In the genomic region with DNA sequence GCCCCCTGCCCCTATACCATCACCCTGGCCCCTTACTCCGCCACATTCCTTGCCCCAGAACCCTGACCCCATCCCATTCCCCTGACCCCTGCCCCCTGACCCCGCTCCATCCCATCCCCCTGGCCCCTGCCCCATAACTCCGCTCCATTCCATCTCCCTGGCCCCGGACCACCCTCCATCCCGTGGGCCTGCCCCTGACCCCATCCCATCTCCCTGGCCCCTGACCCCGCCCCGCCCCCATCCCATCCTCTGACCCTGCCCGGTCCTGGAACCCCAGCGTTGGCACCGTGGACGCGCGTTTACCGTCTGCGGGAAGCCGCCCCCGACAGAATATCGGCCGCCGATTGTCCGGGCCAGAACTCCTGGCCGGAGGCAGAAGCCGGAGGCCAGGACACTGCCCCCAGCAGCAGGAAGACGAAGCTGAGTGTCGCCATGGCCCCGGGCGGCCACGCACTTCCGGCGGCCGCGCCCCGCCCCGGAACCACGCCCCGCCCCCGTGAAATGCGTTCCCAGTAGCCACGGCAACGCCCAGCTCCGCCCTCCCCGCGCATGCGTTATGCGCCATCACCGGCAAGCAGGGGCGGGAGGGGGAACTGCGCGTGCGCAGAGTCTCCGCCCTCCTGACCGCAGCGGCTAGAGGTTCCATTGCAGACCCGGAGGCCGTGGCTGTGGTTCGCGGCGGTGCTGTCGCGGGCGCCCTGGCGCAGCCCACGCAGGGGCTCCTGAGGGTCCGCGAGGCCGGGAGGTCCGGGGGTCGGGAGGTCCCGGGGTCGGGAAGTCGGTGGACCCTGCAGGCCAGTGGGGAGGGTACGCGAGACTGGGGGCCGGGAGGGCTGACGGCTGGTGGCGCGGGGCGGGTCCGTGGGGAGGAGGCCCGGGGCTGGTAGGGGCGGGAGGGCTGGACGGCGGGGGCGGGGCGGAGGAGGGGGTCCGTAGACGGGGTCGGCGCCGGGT, we compare ENCODE assay signal across 8 cellular contexts. TPM values are rescaled to one million over a fixed set of nuclear protein-coding genes. Genes with fewer than 3 reads are reported as not detected.
A peak's percentile ranks its signal among the peaks of the same experiment; 100 is the strongest.
DNase-seq lines count a peak whose midpoint lies in the region; ATAC-seq and TF ChIP-seq lines count a peak whose summit lies in the region.

A gene with protein sequence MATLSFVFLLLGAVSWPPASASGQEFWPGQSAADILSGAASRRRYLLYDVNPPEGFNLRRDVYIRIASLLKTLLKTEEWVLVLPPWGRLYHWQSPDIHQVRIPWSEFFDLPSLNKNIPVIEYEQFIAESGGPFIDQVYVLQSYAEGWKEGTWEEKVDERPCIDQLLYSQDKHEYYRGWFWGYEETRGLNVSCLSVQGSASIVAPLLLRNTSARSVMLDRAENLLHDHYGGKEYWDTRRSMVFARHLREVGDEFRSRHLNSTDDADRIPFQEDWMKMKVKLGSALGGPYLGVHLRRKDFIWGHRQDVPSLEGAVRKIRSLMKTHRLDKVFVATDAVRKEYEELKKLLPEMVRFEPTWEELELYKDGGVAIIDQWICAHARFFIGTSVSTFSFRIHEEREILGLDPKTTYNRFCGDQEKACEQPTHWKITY (minus strand): TSS at position 458 of the 954 bp plus-strand sequence. CDS start 24 bp downstream, at position 434.

- H3K36me3 Mint-ChIP-seq in Caco-2 (ENCODE audit: insufficient read depth, unreplicated experiment) = peaks cover 24% of the 10 kb centered on the region
- peaks cover 18% of the 10 kb centered on the region for H3K36me3 Mint-ChIP-seq in memory B cell

- intact Hi-C loops in Caco-2 (cut with micrococcal nuclease; ENCODE audit: unreplicated experiment) = loop anchor here (1.0 kb wide), 1 partner anchor 147 kb away; no protein-coding TSS in a partner anchor

- H3K9me3 Mint-ChIP-seq in Caco-2 (ENCODE audit: unreplicated experiment) (no peaks in the 10 kb centered on the region), memory B cell (no peaks in the 10 kb centered on the region)

- no peaks in the 10 kb centered on the region for H3K27me3 ChIP-seq in Caco-2 (replicated peaks; ENCODE audit: control insufficient read depth, insufficient read depth, low read length)
- no peaks in the 10 kb centered on the region for H3K27me3 ChIP-seq in HUES6 (ENCODE audit: control insufficient read depth, insufficient read depth, low read length)
- no peaks in the 10 kb centered on the region for H3K27me3 ChIP-seq in NT2/D1 (ENCODE audit: insufficient read depth, insufficient read length)
- H3K27me3 ChIP-seq in effector memory CD4-positive, alpha-beta T cell (replicated peaks; ENCODE audit: control insufficient read depth, insufficient read depth, low read length, poor library complexity, severe bottlenecking) = no peaks in the 10 kb centered on the region

- H3K4me1 Mint-ChIP-seq in Caco-2 (ENCODE audit: low read depth, unreplicated experiment) = peaks cover 6% of the 10 kb centered on the region
- peaks cover 6% of the 10 kb centered on the region for H3K4me1 Mint-ChIP-seq in memory B cell

- peak within 1 kb of the TSS; percentile 65; the same call in 1 of the 2 replicates for H3K27ac ChIP-seq in HUES6 (ENCODE audit: low read depth, low read length)
- H3K27ac ChIP-seq in effector memory CD4-positive, alpha-beta T cell (ENCODE audit: insufficient read depth, low read length, poor library complexity, severe bottlenecking) = peak within 1 kb of the TSS; percentile 89

- ATAC-seq in GM21423 (IDR thresholded peaks at IDR 0.05; ENCODE audit: unreplicated experiment) (peak; percentile 80), memory B cell (ENCODE audit: low read depth) (peak; percentile 89)

- H3K27ac Mint-ChIP-seq in Caco-2 (ENCODE audit: unreplicated experiment) (peak within 1 kb of the TSS; percentile 66), memory B cell (peak within 1 kb of the TSS; percentile 91)

- peaks cover 9% of the 10 kb centered on the region for H3K4me1 ChIP-seq in Caco-2
- peaks cover 12% of the 10 kb centered on the region for H3K4me1 ChIP-seq in HUES6 (ENCODE audit: control insufficient read depth, insufficient read depth, low read length)
- H3K4me1 ChIP-seq in NT2/D1 (ENCODE audit: insufficient read depth, insufficient read length) = peaks cover 17% of the 10 kb centered on the region
- H3K4me1 ChIP-seq in effector memory CD4-positive, alpha-beta T cell (ENCODE audit: control insufficient read depth, insufficient read depth, low read length, poor library complexity, severe bottlenecking) = peaks cover 18% of the 10 kb centered on the region

- no peaks in the 10 kb centered on the region for H3K9me3 ChIP-seq in Caco-2
- no peaks in the 10 kb centered on the region for H3K9me3 ChIP-seq in HUES6 (ENCODE audit: control insufficient read depth, insufficient read depth, low read depth, low read length)
- no peaks in the 10 kb centered on the region for H3K9me3 ChIP-seq in NT2/D1 (ENCODE audit: insufficient read depth, low read length)
- no peaks in the 10 kb centered on the region for H3K9me3 ChIP-seq in effector memory CD4-positive, alpha-beta T cell (ENCODE audit: control insufficient read depth, low read length)

- no peaks in the 10 kb centered on the region for H3K27me3 Mint-ChIP-seq in Caco-2 (ENCODE audit: insufficient read depth, unreplicated experiment)
- H3K27me3 Mint-ChIP-seq in memory B cell = no peaks in the 10 kb centered on the region

- DNase-seq in Caco-2 = peak; percentile 96 to 98
- DNase-seq in NT2/D1 (ENCODE audit: low read depth, low spot score) = peak; percentile 97
- peak; percentile 98 to 99 (median 99) for DNase-seq in activated CD8-positive, alpha-beta memory T cell treated with anti-CD3 and anti-CD28 coated beads for 48 hours (ENCODE audit: low read depth in 2 of 3, low spot score in 2 of 3)
- peak; percentile 97 to 98 (median 97) for DNase-seq in effector memory CD4-positive, alpha-beta T cell
- peak; percentile 99 for DNase-seq in memory B cell (ENCODE audit: low spot score in 2 of 2)
- peak; percentile 98 for DNase-seq in stimulated activated CD8-positive, alpha-beta memory T cell treated with anti-CD3 and anti-CD28 coated beads, Interleukin-12 subunit alpha, Interleukin-12 subunit beta, amount 100 ng/mL, for 1 hour (ENCODE audit: low read depth)

- H3K9ac ChIP-seq in HUES6 (ENCODE audit: low read length) = peak within 1 kb of the TSS; percentile 86
- peak within 1 kb of the TSS; percentile 89 for H3K9ac ChIP-seq in NT2/D1 (ENCODE audit: insufficient read length, low read depth)

- BruUV-seq in Caco-2 (replicated peaks; lab: Mats Ljungman, UMichigan) = no TSS peak

- TF ChIP-seq CTCF in Caco-2 (IDR thresholded peaks at IDR 0.05; ENCODE audit: insufficient read depth in 1 of 2, low read depth in 1 of 2, low read length in 1 of 2, severe bottlenecking in 1 of 2, unreplicated experiment in 1 of 2) = no peak

- CTCF ChIA-PET in Caco-2 (lab: Charles Lee) = interaction anchor here (0.6 to 1.9 kb wide), 7 partner anchors 29 to 275 kb away, joined by 3 to 13 read pairs (median 7); no protein-coding TSS in a partner anchor

- H3K4me3 Mint-ChIP-seq in Caco-2 (ENCODE audit: unreplicated experiment) (peak within 1 kb of the TSS; percentile 72), memory B cell (peak within 1 kb of the TSS; percentile 93)

- no peaks in the 10 kb centered on the region; the same call in 1 of the 2 replicates for H3K36me3 ChIP-seq in Caco-2 (ENCODE audit: control insufficient read depth, insufficient read depth, low read length)
- peaks cover 34% of the 10 kb centered on the region for H3K36me3 ChIP-seq in HUES6 (ENCODE audit: control insufficient read depth, insufficient read depth, low read length)
- H3K36me3 ChIP-seq in NT2/D1 (ENCODE audit: insufficient read depth, insufficient read length, low read length) = peaks cover 72% of the 10 kb centered on the region
- H3K36me3 ChIP-seq in effector memory CD4-positive, alpha-beta T cell (ENCODE audit: control insufficient read depth, insufficient read depth, low read length) = peaks cover 25% of the 10 kb centered on the region

- H3K4me3 ChIP-seq in Caco-2 (ENCODE audit: low read depth, low read length) = peak within 1 kb of the TSS; percentile 91
- peak within 1 kb of the TSS; percentile 79 for H3K4me3 ChIP-seq in HUES6 (ENCODE audit: low read depth, low read length)
- peak within 1 kb of the TSS; percentile 84 for H3K4me3 ChIP-seq in NT2/D1 (ENCODE audit: insufficient read length, low read depth)
- peak within 1 kb of the TSS; percentile 80 for H3K4me3 ChIP-seq in effector memory CD4-positive, alpha-beta T cell (ENCODE audit: insufficient read depth, low read depth, low read length, poor library complexity, severe bottlenecking)

- POLR2A ChIA-PET in Caco-2 (lab: Charles Lee) = interaction anchor here (0.6 to 1.1 kb wide), 12 partner anchors 29 to 348 kb away, joined by 3 to 10 read pairs (median 4); a partner anchor contains a TSS

RNA-seq across cellular contexts. Expression of the gene that starts here (rescaled TPM):
- total RNA-seq in Caco-2 (2022) = 32.0 and 36.5 TPM in 2 replicates

Comparison
In these comparisons a context has a peak if more than half of its experiments do, and no peak if none do; other contexts are left out.
1. Peak in every context shown above with its lines: DNase-seq, ATAC-seq, H3K4me3 ChIP-seq and H3K27ac ChIP-seq.